ENCODE assay signal across 23 cellular contexts in genomic region chr14:76729195-76729594, GRCh38.
"Had no signal": no experiment of that assay in that cellular context is flagged by ENCODE, and none has a peak within 500 bp of the region (broad histone marks: within the 10 kb centered on the region; RNA-seq: fewer than 3 reads in every experiment).

No MANE protein-coding gene starts in this region.

- H3K27ac ChIP-seq: colonic mucosa, neutrophil, pancreas, right lobe of liver, suprapubic skin, thyroid gland, vagina had no signal

- H3K4me1 ChIP-seq: colonic mucosa, pancreas, right lobe of liver, suprapubic skin, thyroid gland, vagina had no signal

- H3K27me3 ChIP-seq: colonic mucosa, pancreas, right lobe of liver, suprapubic skin, thyroid gland, vagina had no signal

- H3K4me3 ChIP-seq: colonic mucosa, lung, pancreas, right lobe of liver, smooth muscle cell, suprapubic skin, thyroid gland, vagina had no signal

- H3K27ac Mint-ChIP-seq: effector memory CD8-positive, alpha-beta T cell; memory B cell; natural killer cell treated with Interleukin-12 subunit alpha and Interleukin-12 subunit beta and Interleukin-15 and Interleukin-18, amount 100 ng/mL, for 72 hours; stimulated activated naive CD8-positive, alpha-beta T cell treated with anti-CD3 and anti-CD28 coated beads, Interleukin-15, amount 100 ng/mL, for 72 hours had no signal

- H3K9me3 Mint-ChIP-seq: effector memory CD8-positive, alpha-beta T cell; memory B cell; naive B cell; natural killer cell treated with Interleukin-12 subunit alpha and Interleukin-12 subunit beta and Interleukin-15 and Interleukin-18, amount 100 ng/mL, for 72 hours; neural crest cell; stimulated activated naive CD8-positive, alpha-beta T cell treated with anti-CD3 and anti-CD28 coated beads, Interleukin-15, amount 100 ng/mL, for 72 hours had no signal

- H3K4me1 Mint-ChIP-seq: memory B cell; naive B cell; neural crest cell; stimulated activated naive CD8-positive, alpha-beta T cell treated with anti-CD3 and anti-CD28 coated beads, Interleukin-15, amount 100 ng/mL, for 72 hours had no signal

- H3K4me2 ChIP-seq: smooth muscle cell had no signal

- H3K36me3 Mint-ChIP-seq: memory B cell; naive B cell; natural killer cell treated with Interleukin-12 subunit alpha and Interleukin-12 subunit beta and Interleukin-15 and Interleukin-18, amount 100 ng/mL, for 72 hours had no signal

- DNase-seq: colonic mucosa; effector memory CD8-positive, alpha-beta T cell; head of caudate nucleus; naive B cell; pancreas; retina; right lobe of liver; stimulated activated CD4-positive, alpha-beta T cell treated with anti-CD3 and anti-CD28 coated beads, Interleukin-12 subunit alpha, Interleukin-12 subunit beta, amount 100 ng/mL, for 4 hours; stimulated activated CD4-positive, alpha-beta T cell treated with anti-CD3 and anti-CD28 coated beads, Interleukin-1b, Interleukin-23, amount 100 ng/mL, for 48 hours; stimulated activated CD4-positive, alpha-beta T cell treated with anti-CD3 and anti-CD28 coated beads, Interleukin-4, amount 100 ng/mL, for 1 hour; stimulated activated CD8-positive, alpha-beta memory T cell treated with anti-CD3 and anti-CD28 coated beads, Interleukin-4, amount 100 ng/mL, for 48 hours; stimulated activated naive CD4-positive, alpha-beta T cell; stimulated activated naive CD8-positive, alpha-beta T cell treated with anti-CD3 and anti-CD28 coated beads, Interleukin-15, amount 100 ng/mL, for 72 hours; thyroid gland; trophoblast cell had no signal

- H3K4me3 Mint-ChIP-seq: effector memory CD8-positive, alpha-beta T cell; memory B cell; naive B cell; natural killer cell treated with Interleukin-12 subunit alpha and Interleukin-12 subunit beta and Interleukin-15 and Interleukin-18, amount 100 ng/mL, for 72 hours; neural crest cell; stimulated activated naive CD8-positive, alpha-beta T cell treated with anti-CD3 and anti-CD28 coated beads, Interleukin-15, amount 100 ng/mL, for 72 hours had no signal

- ATAC-seq: effector memory CD8-positive, alpha-beta T cell; natural killer cell treated with Interleukin-12 subunit alpha and Interleukin-12 subunit beta and Interleukin-15 and Interleukin-18, amount 100 ng/mL, for 72 hours; right lobe of liver; stimulated activated naive CD8-positive, alpha-beta T cell treated with anti-CD3 and anti-CD28 coated beads, Interleukin-15, amount 100 ng/mL, for 72 hours had no signal

- H3K9me3 ChIP-seq: colonic mucosa, neutrophil, pancreas, right lobe of liver, suprapubic skin, thyroid gland, vagina had no signal

- H3K36me3 ChIP-seq: colonic mucosa, neutrophil, pancreas, right lobe of liver, suprapubic skin, thyroid gland, vagina had no signal
